In the genomic region with DNA sequence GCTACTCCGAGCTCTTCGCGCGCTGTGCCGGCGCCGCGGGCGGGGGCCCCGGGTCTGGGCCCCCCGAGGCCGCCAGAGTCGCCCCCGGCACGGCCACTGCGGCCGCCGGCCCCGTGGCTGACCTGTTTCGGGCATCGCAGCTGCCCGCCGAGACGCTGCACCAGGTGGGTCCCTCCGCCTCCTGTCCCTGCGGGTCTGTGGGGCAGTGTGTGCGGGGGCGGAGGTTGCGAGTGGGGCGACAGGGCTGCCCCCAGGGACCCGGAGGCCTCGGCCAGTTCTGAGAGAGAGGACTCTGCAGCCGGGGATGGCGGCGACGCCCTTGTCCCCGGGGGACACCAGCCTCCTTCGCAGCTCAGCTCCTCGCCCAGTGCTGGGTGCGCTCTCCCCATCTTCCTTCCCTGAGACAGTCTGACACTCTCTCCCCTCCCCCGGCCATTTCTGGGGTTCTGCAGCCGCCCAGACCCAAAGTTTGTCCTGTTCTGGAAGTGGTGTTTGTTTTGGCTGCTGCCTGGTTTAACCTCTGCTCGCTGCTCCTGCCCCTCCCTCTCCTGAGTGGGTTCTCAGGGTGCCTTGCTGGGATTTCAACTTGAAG, we compare ENCODE assay signal across 8 cellular contexts. TPM values are rescaled to one million over a fixed set of nuclear protein-coding genes. Genes with fewer than 3 reads are reported as not detected.
DNase-seq lines count a peak whose midpoint lies in the region; ATAC-seq and TF ChIP-seq lines count a peak whose summit lies in the region.

No MANE protein-coding gene starts in this region.

- H3K4me1 Mint-ChIP-seq in memory B cell (peaks cover 4% of the 10 kb centered on the region), type B pancreatic cell (ENCODE audit: unreplicated experiment) (no peaks in the 10 kb centered on the region)

- peaks cover 4% of the 10 kb centered on the region; the same call in 1 of the 2 replicates for H3K4me1 ChIP-seq in SJCRH30

- 0 out of 2 replicates have a peak, but pooled peaks cover 4% of the 10 kb centered on the region for H3K27me3 ChIP-seq in SJCRH30

- no peaks in the 10 kb centered on the region for H3K36me3 Mint-ChIP-seq in memory B cell
- H3K36me3 Mint-ChIP-seq in type B pancreatic cell = no peaks in the 10 kb centered on the region

- no peak overlapping the region for H3K27ac Mint-ChIP-seq in memory B cell
- no peak overlapping the region for H3K27ac Mint-ChIP-seq in type B pancreatic cell

- no peak overlapping the region for H3K27ac ChIP-seq in SJCRH30

- H3K27me3 Mint-ChIP-seq in memory B cell (peaks cover 1% of the 10 kb centered on the region), type B pancreatic cell (peaks cover 51% of the 10 kb centered on the region)

- peak overlapping the region; percentile 89 for H3K4me3 Mint-ChIP-seq in memory B cell
- peak overlapping the region; percentile 93 for H3K4me3 Mint-ChIP-seq in type B pancreatic cell

- DNase-seq in SJCRH30 (peak in 1 of 2 experiments; percentile 26), cardiac fibroblast (ENCODE audit: low read depth in 2 of 2) (no peak), memory B cell (ENCODE audit: low spot score in 2 of 2) (peak in 1 of 2 donors; percentile 21), type B pancreatic cell (ENCODE audit: extremely low spot score, unreplicated experiment) (no peak), SK-N-DZ (ENCODE audit: low spot score) (no peak), NCI-H1694 treated with DMSO at 0.1 percent for 48 hours (lab: John Stamatoyannopoulos, UW) (no peak)

- H3K9me3 Mint-ChIP-seq in memory B cell = no peaks in the 10 kb centered on the region
- no peaks in the 10 kb centered on the region for H3K9me3 Mint-ChIP-seq in type B pancreatic cell

- no peaks in the 10 kb centered on the region for H3K9me3 ChIP-seq in SJCRH30 (replicated peaks)

- no peaks in the 10 kb centered on the region for H3K36me3 ChIP-seq in SJCRH30

- H3K4me3 ChIP-seq in SJCRH30 = peak overlapping the region; percentile 66
- peak overlapping the region; percentile 55 to 70 for H3K4me3 ChIP-seq in cardiac fibroblast (replicated peaks in 1 of 2; ENCODE audit: low read depth in 2 of 2, low read length in 2 of 2)

- TF ChIP-seq CTCF in cardiac fibroblast (IDR thresholded peaks at IDR 0.05; ENCODE audit: low read depth, low read length) (no peak), type B pancreatic cell (conservative IDR thresholded peaks at IDR 0.05) (no peak)

- ATAC-seq in GM18511 (IDR thresholded peaks at IDR 0.05; ENCODE audit: unreplicated experiment) (peak; percentile 22), HG02571 (IDR thresholded peaks at IDR 0.05; ENCODE audit: unreplicated experiment) (peak; percentile 25), memory B cell (ENCODE audit: low read depth) (peak; percentile 20)

RNA-seq across cellular contexts. Expression of gene REPS2, which starts 0.6 kb away (rescaled TPM):
- 1.7 and 1.8 TPM in 2 replicates for total RNA-seq in SJCRH30 (2014; rRNA removed; shearing (Covaris generic))
- 1.6 and 2.9 TPM in 2 replicates for total RNA-seq in type B pancreatic cell (ENCODE audit: low replicate concordance)
- 0.26 and 0.74 TPM in 2 replicates for polyA plus RNA-seq in SK-N-DZ (2014; cell fraction: cytosol; rRNA removed)
- 0.14 and 0.39 TPM in 2 replicates for polyA plus RNA-seq in SK-N-DZ (2014; cell fraction: nucleus; rRNA removed)
